Comparison of ENCODE assay signal across 21 cellular contexts in genomic region chr6:160781298-160781697, GRCh38.
A peak's percentile ranks its signal among the peaks of the same experiment; 100 is the strongest.
DNase-seq lines count a peak whose midpoint lies in the region; ATAC-seq, FAIRE-seq and TF ChIP-seq lines count a peak whose summit lies in the region.
"Had no signal": no experiment of that assay in that cellular context is flagged by ENCODE, and none has a peak within 500 bp of the region (broad histone marks: within the 10 kb centered on the region; RNA-seq: fewer than 3 reads in every experiment).

No MANE protein-coding gene starts in this region.

- intact Hi-C loops in GM12878 (cut with micrococcal nuclease; ENCODE audit: unreplicated experiment) (no loop called here), head of caudate nucleus (cut with DNase I) (no loop called here)

- CTCF ChIA-PET in GM12878 (lab: Yijun Ruan, JAX) (no interaction called here), HEK293T (lab: Yijun Ruan, JAX) (no interaction called here)

- no peak for FAIRE-seq in GM12878 (lab: Jason Lieb, UNC)
- FAIRE-seq: GM12892, H54 had no signal

- WGBS in GM12878 (ENCODE audit: insufficient coverage, insufficient replicate concordance, low lambda C conversion rate, missing lambda C conversion rate): 8% methylated on average over 4 of the region's 4 CpGs

- no peak for DNase-seq in GM12878 (ENCODE audit: low read depth, low spot score)
- DNase-seq in head of caudate nucleus: no peak
- DNase-seq in activated naive CD4-positive, alpha-beta T cell treated with Interleukin-2 at 50 U/mL for 16 hours: no peak
- no peak for DNase-seq in HEK293T (ENCODE audit: extremely low spot score)
- DNase-seq: CD4-positive, CD25-positive, alpha-beta regulatory T cell; CD8-positive, alpha-beta memory T cell; COR-L47; DMS 273 treated with DMSO at 0.1 percent for 48 hours; DMS53; DND-41; EL; HCEC 1CT; HFFc6 had no signal

- in situ Hi-C loops in GM12878 (cut with MboI): no loop called here

- SMC1A ChIA-PET in GM12878 (lab: Charles Lee; ENCODE audit: uncharacterized antibody, unreplicated experiment): no interaction called here

- H4K20me1 ChIP-seq in GM12878 (ENCODE audit: control insufficient read depth, insufficient read depth): no peaks in the 10 kb centered on the region
- H4K20me1 ChIP-seq: BLaER1 treated with 17β-estradiol and CSF1 and Interleukin-3, amounts not matched to agents 10 nM and 100 nM had no signal

- TF ChIP-seq CTCF in GM12878 (IDR thresholded peaks at IDR 0.05 in 2 of 3, conservative IDR thresholded peaks at IDR 0.05 in 1 of 3; ENCODE audit: control insufficient read depth in 2 of 3, extremely low read depth in 1 of 3, insufficient read depth in 1 of 3, low read depth in 3 of 3, low read length in 3 of 3): no peak

- TF ChIP-seq EP300 in GM12878 (IDR thresholded peaks at IDR 0.05; ENCODE audit: borderline replicate concordance in 1 of 2, control insufficient read depth in 1 of 2, low read depth in 2 of 2, low read length in 2 of 2): no peak

- peaks cover 8% of the 10 kb centered on the region for H3K9me3 ChIP-seq in GM12878 (replicated peaks; ENCODE audit: control insufficient read depth, insufficient read depth, low read length)

- ATAC-seq in GM18868 (IDR thresholded peaks at IDR 0.05; ENCODE audit: unreplicated experiment) (peak; percentile 62), HG02870 (IDR thresholded peaks at IDR 0.05; ENCODE audit: unreplicated experiment) (peak; percentile 74), GM12878 (no peak), HG03097 (IDR thresholded peaks at IDR 0.05; ENCODE audit: low FRiP score, unreplicated experiment) (no peak)
- ATAC-seq: GM23338 had no signal

- H3K4me2 ChIP-seq in GM12878 (ENCODE audit: control insufficient read depth, insufficient read depth): no peak overlapping the region
- H3K4me2 ChIP-seq: GM23338, KMS-11 had no signal

- no peak for TF ChIP-seq RAD21 in GM12878 (IDR thresholded peaks at IDR 0.05; ENCODE audit: insufficient read depth, low read depth, low read length)

- H2AFZ ChIP-seq in GM12878 (ENCODE audit: control insufficient read depth, low read depth, low read length): no peak overlapping the region
- H2AFZ ChIP-seq: GM23338 had no signal

- POLR2A ChIA-PET in GM12878 (lab: Charles Lee) (no interaction called here), HEK293T (lab: Yijun Ruan, JAX) (no interaction called here)

- H3K4me1 ChIP-seq in GM12878 (ENCODE audit: control insufficient read depth, insufficient read depth, low read length): no peaks in the 10 kb centered on the region; the same call in none of the 2 replicates

- no peak overlapping the region for H3K9ac ChIP-seq in GM12878 (ENCODE audit: control insufficient read depth, insufficient read depth, low read length)
- H3K9ac ChIP-seq: BLaER1 treated with 17β-estradiol and CSF1 and Interleukin-3, amounts not matched to agents 10 nM and 100 nM; KMS-11 had no signal

- H3K36me3 ChIP-seq in GM12878 (ENCODE audit: control insufficient read depth in 2 of 2, insufficient read depth in 2 of 2, low read length in 1 of 2): no peaks in the 10 kb centered on the region
- H3K36me3 ChIP-seq: BLaER1 treated with 17β-estradiol and CSF1 and Interleukin-3, amounts not matched to agents 10 nM and 100 nM had no signal

- BruUV-seq in GM12878 (replicated peaks; lab: Mats Ljungman, UMichigan): no TSS peak

- H3K27ac ChIP-seq in GM12878 (ENCODE audit: control insufficient read depth, insufficient read depth): no peak overlapping the region
- H3K27ac ChIP-seq: BLaER1 treated with 17β-estradiol and CSF1 and Interleukin-3, amounts not matched to agents 10 nM and 100 nM; KMS-11 had no signal

- RAD21 ChIA-PET in GM12878 (lab: Charles Lee; ENCODE audit: unreplicated experiment): no interaction called here

- no peak for TF ChIP-seq POLR2A in GM12878 (IDR thresholded peaks at IDR 0.05; ENCODE audit: low read depth, low read length)

- H3K27me3 ChIP-seq in GM12878 (replicated peaks in 1 of 2; ENCODE audit: control insufficient read depth in 2 of 2, insufficient read depth in 2 of 2, low read length in 1 of 2): no peaks in the 10 kb centered on the region
- H3K27me3 ChIP-seq: BLaER1 treated with 17β-estradiol and CSF1 and Interleukin-3, amounts not matched to agents 10 nM and 100 nM had no signal

- H3K4me3 ChIP-seq in GM12878: no peak overlapping the region
- H3K4me3 ChIP-seq: BLaER1 treated with 17β-estradiol and CSF1 and Interleukin-3, amounts not matched to agents 10 nM and 100 nM; GM23338 had no signal

- H3K79me2 ChIP-seq in GM12878 (ENCODE audit: control insufficient read depth, insufficient read depth, low read length): no peaks in the 10 kb centered on the region

TF ChIP-seq in GM12878, 131 proteins besides CTCF, POLR2A, EP300 and RAD21:
- TF ChIP-seq, protein P1, sequence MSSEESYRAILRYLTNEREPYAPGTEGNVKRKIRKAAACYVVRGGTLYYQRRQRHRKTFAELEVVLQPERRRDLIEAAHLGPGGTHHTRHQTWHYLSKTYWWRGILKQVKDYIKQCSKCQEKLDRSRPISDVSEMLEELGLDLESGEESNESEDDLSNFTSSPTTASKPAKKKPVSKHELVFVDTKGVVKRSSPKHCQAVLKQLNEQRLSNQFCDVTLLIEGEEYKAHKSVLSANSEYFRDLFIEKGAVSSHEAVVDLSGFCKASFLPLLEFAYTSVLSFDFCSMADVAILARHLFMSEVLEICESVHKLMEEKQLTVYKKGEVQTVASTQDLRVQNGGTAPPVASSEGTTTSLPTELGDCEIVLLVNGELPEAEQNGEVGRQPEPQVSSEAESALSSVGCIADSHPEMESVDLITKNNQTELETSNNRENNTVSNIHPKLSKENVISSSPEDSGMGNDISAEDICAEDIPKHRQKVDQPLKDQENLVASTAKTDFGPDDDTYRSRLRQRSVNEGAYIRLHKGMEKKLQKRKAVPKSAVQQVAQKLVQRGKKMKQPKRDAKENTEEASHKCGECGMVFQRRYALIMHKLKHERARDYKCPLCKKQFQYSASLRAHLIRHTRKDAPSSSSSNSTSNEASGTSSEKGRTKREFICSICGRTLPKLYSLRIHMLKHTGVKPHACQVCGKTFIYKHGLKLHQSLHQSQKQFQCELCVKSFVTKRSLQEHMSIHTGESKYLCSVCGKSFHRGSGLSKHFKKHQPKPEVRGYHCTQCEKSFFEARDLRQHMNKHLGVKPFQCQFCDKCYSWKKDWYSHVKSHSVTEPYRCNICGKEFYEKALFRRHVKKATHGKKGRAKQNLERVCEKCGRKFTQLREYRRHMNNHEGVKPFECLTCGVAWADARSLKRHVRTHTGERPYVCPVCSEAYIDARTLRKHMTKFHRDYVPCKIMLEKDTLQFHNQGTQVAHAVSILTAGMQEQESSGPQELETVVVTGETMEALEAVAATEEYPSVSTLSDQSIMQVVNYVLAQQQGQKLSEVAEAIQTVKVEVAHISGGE (CRISPR knock-in tag; IDR thresholded peaks at IDR 0.05): no peak
- no peak for TF ChIP-seq MTA2 (IDR thresholded peaks at IDR 0.05; ENCODE audit: low read depth)
- TF ChIP-seq FOS (IDR thresholded peaks at IDR 0.05; ENCODE audit: borderline replicate concordance, extremely low read depth, insufficient read length): no peak
- TF ChIP-seq MYB (IDR thresholded peaks at IDR 0.05; ENCODE audit: borderline replicate concordance, low read depth, low read length): no peak
- TF ChIP-seq SPI1 (IDR thresholded peaks at IDR 0.05; ENCODE audit: borderline replicate concordance, insufficient read depth, low read depth, low read length): peak; percentile 48; the same call in 1 of the 2 replicates

TF ChIP-seq in HEK293T, 16 proteins besides CTCF, POLR2A, EP300 and RAD21:
- TF ChIP-seq BHLHE40 (IDR thresholded peaks at IDR 0.05; ENCODE audit: borderline replicate concordance): no peak
TF ChIP-seq in HEK293T: peak in this region for 0.

Comparison
In these comparisons a context has a peak if more than half of its experiments do, and no peak if none do; other contexts are left out.
1. ATAC-seq: peak in GM18868 (single experiment) and HG02870 (single experiment); none in GM12878 (single experiment) and HG03097 (single experiment).